In genomic region chr11:78207532-78208256, GRCh38 we compare ENCODE assay signal across 2 cellular contexts.
TF ChIP-seq lines count a peak whose summit lies in the region.

No MANE protein-coding gene starts in this region.

TF ChIP-seq in HepG2, 621 proteins besides CTCF, POLR2A, EP300 and RAD21:
- no peak for TF ChIP-seq SMARCE1 (IDR thresholded peaks at IDR 0.05; ENCODE audit: borderline replicate concordance)
- TF ChIP-seq ZFP1 (CRISPR knock-in tag; IDR thresholded peaks at IDR 0.05) = no peak
- TF ChIP-seq NCOA1 (CRISPR knock-in tag; IDR thresholded peaks at IDR 0.05) = no peak
- TF ChIP-seq CC2D1A (CRISPR knock-in tag; IDR thresholded peaks at IDR 0.05) = no peak
- no peak for TF ChIP-seq ZNF891 (CRISPR knock-in tag; IDR thresholded peaks at IDR 0.05)
- no peak for TF ChIP-seq ZBTB37 (CRISPR knock-in tag; IDR thresholded peaks at IDR 0.05)
- TF ChIP-seq MLLT10 (CRISPR knock-in tag; IDR thresholded peaks at IDR 0.05) = no peak
- TF ChIP-seq MBNL3 (CRISPR knock-in tag; conservative IDR thresholded peaks at IDR 0.05) = no peak
- no peak for TF ChIP-seq MBD4 (IDR thresholded peaks at IDR 0.05; ENCODE audit: borderline replicate concordance, low read length)
- TF ChIP-seq, protein P1, sequence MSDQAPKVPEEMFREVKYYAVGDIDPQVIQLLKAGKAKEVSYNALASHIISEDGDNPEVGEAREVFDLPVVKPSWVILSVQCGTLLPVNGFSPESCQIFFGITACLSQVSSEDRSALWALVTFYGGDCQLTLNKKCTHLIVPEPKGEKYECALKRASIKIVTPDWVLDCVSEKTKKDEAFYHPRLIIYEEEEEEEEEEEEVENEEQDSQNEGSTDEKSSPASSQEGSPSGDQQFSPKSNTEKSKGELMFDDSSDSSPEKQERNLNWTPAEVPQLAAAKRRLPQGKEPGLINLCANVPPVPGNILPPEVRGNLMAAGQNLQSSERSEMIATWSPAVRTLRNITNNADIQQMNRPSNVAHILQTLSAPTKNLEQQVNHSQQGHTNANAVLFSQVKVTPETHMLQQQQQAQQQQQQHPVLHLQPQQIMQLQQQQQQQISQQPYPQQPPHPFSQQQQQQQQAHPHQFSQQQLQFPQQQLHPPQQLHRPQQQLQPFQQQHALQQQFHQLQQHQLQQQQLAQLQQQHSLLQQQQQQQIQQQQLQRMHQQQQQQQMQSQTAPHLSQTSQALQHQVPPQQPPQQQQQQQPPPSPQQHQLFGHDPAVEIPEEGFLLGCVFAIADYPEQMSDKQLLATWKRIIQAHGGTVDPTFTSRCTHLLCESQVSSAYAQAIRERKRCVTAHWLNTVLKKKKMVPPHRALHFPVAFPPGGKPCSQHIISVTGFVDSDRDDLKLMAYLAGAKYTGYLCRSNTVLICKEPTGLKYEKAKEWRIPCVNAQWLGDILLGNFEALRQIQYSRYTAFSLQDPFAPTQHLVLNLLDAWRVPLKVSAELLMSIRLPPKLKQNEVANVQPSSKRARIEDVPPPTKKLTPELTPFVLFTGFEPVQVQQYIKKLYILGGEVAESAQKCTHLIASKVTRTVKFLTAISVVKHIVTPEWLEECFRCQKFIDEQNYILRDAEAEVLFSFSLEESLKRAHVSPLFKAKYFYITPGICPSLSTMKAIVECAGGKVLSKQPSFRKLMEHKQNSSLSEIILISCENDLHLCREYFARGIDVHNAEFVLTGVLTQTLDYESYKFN (CRISPR knock-in tag; conservative IDR thresholded peaks at IDR 0.05) = no peak
- no peak for TF ChIP-seq NCOA2 (CRISPR knock-in tag; IDR thresholded peaks at IDR 0.05)
- no peak for TF ChIP-seq ASH2L (IDR thresholded peaks at IDR 0.05; ENCODE audit: insufficient read length, low read depth, low read length)
- TF ChIP-seq JARID2 (CRISPR knock-in tag; IDR thresholded peaks at IDR 0.05; ENCODE audit: insufficient replicate concordance) = no peak
- no peak for TF ChIP-seq TFDP2 (CRISPR knock-in tag; IDR thresholded peaks at IDR 0.05)

TF ChIP-seq in SK-N-SH, 30 proteins besides CTCF, POLR2A, EP300 and RAD21:
- peak; percentile 47 for TF ChIP-seq GATA2 (CRISPR knock-in tag; IDR thresholded peaks at IDR 0.05)
- no peak for TF ChIP-seq RCOR1 (IDR thresholded peaks at IDR 0.05; ENCODE audit: low read length)
- TF ChIP-seq EZH2phosphoT487 (IDR thresholded peaks at IDR 0.05; ENCODE audit: borderline replicate concordance, low read depth) = no peak
- no peak for TF ChIP-seq REST (IDR thresholded peaks at IDR 0.05; ENCODE audit: low read depth, low read length)
- TF ChIP-seq TAF1 (IDR thresholded peaks at IDR 0.05; ENCODE audit: borderline replicate concordance, low read depth, low read length) = no peak
- TF ChIP-seq FOXM1 (IDR thresholded peaks at IDR 0.05; ENCODE audit: low read depth) = no peak
- TF ChIP-seq, protein P2, sequence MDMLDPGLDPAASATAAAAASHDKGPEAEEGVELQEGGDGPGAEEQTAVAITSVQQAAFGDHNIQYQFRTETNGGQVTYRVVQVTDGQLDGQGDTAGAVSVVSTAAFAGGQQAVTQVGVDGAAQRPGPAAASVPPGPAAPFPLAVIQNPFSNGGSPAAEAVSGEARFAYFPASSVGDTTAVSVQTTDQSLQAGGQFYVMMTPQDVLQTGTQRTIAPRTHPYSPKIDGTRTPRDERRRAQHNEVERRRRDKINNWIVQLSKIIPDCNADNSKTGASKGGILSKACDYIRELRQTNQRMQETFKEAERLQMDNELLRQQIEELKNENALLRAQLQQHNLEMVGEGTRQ (IDR thresholded peaks at IDR 0.05; ENCODE audit: borderline replicate concordance, low read depth, low read length) = no peak
- TF ChIP-seq TCF12 (IDR thresholded peaks at IDR 0.05) = peak; percentile 17; the same call in 1 of the 2 replicates
- no peak for TF ChIP-seq TEAD4 (IDR thresholded peaks at IDR 0.05; ENCODE audit: borderline replicate concordance, insufficient read depth)
- TF ChIP-seq SIN3A (IDR thresholded peaks at IDR 0.05; ENCODE audit: borderline replicate concordance, low read depth, low read length) = no peak
- TF ChIP-seq POLR2AphosphoS5 (IDR thresholded peaks at IDR 0.05; ENCODE audit: low read depth, low read length) = no peak
- TF ChIP-seq MXI1 (IDR thresholded peaks at IDR 0.05; ENCODE audit: low read depth, low read length) = peak; percentile 71; the same call in 1 of the 2 replicates
- TF ChIP-seq RFX5 (IDR thresholded peaks at IDR 0.05; ENCODE audit: low read length) = no peak
- TF ChIP-seq GABPA (IDR thresholded peaks at IDR 0.05; ENCODE audit: low read depth) = no peak
- TF ChIP-seq, protein P3, sequence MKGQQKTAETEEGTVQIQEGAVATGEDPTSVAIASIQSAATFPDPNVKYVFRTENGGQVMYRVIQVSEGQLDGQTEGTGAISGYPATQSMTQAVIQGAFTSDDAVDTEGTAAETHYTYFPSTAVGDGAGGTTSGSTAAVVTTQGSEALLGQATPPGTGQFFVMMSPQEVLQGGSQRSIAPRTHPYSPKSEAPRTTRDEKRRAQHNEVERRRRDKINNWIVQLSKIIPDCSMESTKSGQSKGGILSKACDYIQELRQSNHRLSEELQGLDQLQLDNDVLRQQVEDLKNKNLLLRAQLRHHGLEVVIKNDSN (IDR thresholded peaks at IDR 0.05; ENCODE audit: borderline replicate concordance, low read depth) = no peak
- no peak for TF ChIP-seq MEF2A (IDR thresholded peaks at IDR 0.05; ENCODE audit: borderline replicate concordance, low read depth)
- TF ChIP-seq YY1 (IDR thresholded peaks at IDR 0.05; ENCODE audit: low read depth) = no peak
- no peak for TF ChIP-seq JUND (IDR thresholded peaks at IDR 0.05)
- TF ChIP-seq, protein P4, sequence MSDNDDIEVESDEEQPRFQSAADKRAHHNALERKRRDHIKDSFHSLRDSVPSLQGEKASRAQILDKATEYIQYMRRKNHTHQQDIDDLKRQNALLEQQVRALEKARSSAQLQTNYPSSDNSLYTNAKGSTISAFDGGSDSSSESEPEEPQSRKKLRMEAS (IDR thresholded peaks at IDR 0.05; ENCODE audit: low read depth) = no peak
- no peak for TF ChIP-seq NFIC (IDR thresholded peaks at IDR 0.05; ENCODE audit: borderline replicate concordance)
- TF ChIP-seq ZBTB33 (IDR thresholded peaks at IDR 0.05; ENCODE audit: borderline replicate concordance, low read depth) = no peak
- no peak for TF ChIP-seq NRF1 (IDR thresholded peaks at IDR 0.05; ENCODE audit: low read depth, low read length)
- TF ChIP-seq, protein P5, sequence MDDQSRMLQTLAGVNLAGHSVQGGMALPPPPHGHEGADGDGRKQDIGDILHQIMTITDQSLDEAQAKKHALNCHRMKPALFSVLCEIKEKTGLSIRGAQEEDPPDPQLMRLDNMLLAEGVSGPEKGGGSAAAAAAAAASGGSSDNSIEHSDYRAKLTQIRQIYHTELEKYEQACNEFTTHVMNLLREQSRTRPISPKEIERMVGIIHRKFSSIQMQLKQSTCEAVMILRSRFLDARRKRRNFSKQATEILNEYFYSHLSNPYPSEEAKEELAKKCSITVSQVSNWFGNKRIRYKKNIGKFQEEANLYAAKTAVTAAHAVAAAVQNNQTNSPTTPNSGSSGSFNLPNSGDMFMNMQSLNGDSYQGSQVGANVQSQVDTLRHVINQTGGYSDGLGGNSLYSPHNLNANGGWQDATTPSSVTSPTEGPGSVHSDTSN (IDR thresholded peaks at IDR 0.05) = no peak
- no peak for TF ChIP-seq SMC3 (IDR thresholded peaks at IDR 0.05; ENCODE audit: low read depth, low read length)
